In genomic region chr1:202810615-202811295, GRCh38 we compare ENCODE assay signal across 8 cellular contexts. TPM values are rescaled to one million over a fixed set of nuclear protein-coding genes. Genes with fewer than 3 reads are reported as not detected.
DNase-seq lines count a peak whose midpoint lies in the region; ATAC-seq and TF ChIP-seq lines count a peak whose summit lies in the region.

Gene PCAT6, plus strand, starts transcription at chr1:202810954.

- H3K9me3 ChIP-seq in aorta (ENCODE audit: control insufficient read depth, low read length), result no peaks in the 10 kb centered on the region

- DNase-seq in GM13977 (ENCODE audit: low spot score), result peak; percentile 95
- DNase-seq in NCI-H187 treated with DMSO at 0.1 percent for 48 hours (lab: John Stamatoyannopoulos, UW), result peak; percentile 96
- peak; percentile 74 for DNase-seq in T-helper 9 cell
- peak; percentile 88 for DNase-seq in astrocyte of the cerebellum (ENCODE audit: low read depth)
- DNase-seq in hepatic stellate cell (ENCODE audit: low spot score), result peak; percentile 96
- DNase-seq in aorta, result peak; percentile 96

- H3K36me3 ChIP-seq in rectal smooth muscle tissue (ENCODE audit: control insufficient read depth, insufficient read depth, low read length) (no peaks in the 10 kb centered on the region), aorta (ENCODE audit: control insufficient read depth in 1 of 2, insufficient read depth in 2 of 2, low read length in 1 of 2) (no peaks in the 10 kb centered on the region)

- in situ Hi-C loops in GM13977 (cut with MboI; ENCODE audit: low pct_unique_long_range_greater_than_20kb, low sequenced_read_pairs, unreplicated experiment) (no loop called here), astrocyte of the cerebellum (cut with HindIII; ENCODE audit: low sequenced_read_pairs) (no loop called here)

- H3K4me3 ChIP-seq in astrocyte of the cerebellum (ENCODE audit: low read depth, low read length) (peak within 1 kb of the TSS; percentile 79), rectal smooth muscle tissue (ENCODE audit: low read length) (peak within 1 kb of the TSS; percentile 92), aorta (ENCODE audit: low read length in 2 of 2) (peak within 1 kb of the TSS; percentile 62 to 76)

- intact Hi-C loops in aorta (cut with DNase I), result loop anchor here in 1 of 2 donors (2.0 kb wide), 1 partner anchor 78 kb away; the partner anchor contains the start of gene RABIF

- H3K9ac ChIP-seq in rectal smooth muscle tissue (ENCODE audit: low read length), result peak within 1 kb of the TSS; percentile 49

- H3K27ac ChIP-seq in rectal smooth muscle tissue (ENCODE audit: low read depth, low read length) (peak within 1 kb of the TSS; percentile 64), aorta (ENCODE audit: low read depth in 1 of 2, low read length in 2 of 2) (peak within 1 kb of the TSS in 1 of 2 donors; percentile 30)

- ATAC-seq in HG02885 (IDR thresholded peaks at IDR 0.05; ENCODE audit: poor library complexity, unreplicated experiment) (peak; percentile 85), aorta (ENCODE audit: low FRiP score) (peak; percentile 96)

- no peaks in the 10 kb centered on the region for H3K4me1 ChIP-seq in rectal smooth muscle tissue (ENCODE audit: control insufficient read depth, insufficient read depth, low read length)
- peaks cover 0 to 4% of the 10 kb centered on the region in 2 donors for H3K4me1 ChIP-seq in aorta (ENCODE audit: control insufficient read depth in 1 of 2, insufficient read depth in 2 of 2, low read length in 2 of 2)

- TF ChIP-seq CTCF in GM13977 (IDR thresholded peaks at IDR 0.05; ENCODE audit: extremely low read depth, insufficient read depth, missing control alignments) (no peak), astrocyte of the cerebellum (IDR thresholded peaks at IDR 0.05; ENCODE audit: low read depth, low read length, missing control alignments) (no peak)

- 1% methylated on average over 52 to 53 of the region's 53 CpGs for WGBS in aorta, 2 donors

- H3K27me3 ChIP-seq in rectal smooth muscle tissue (ENCODE audit: control insufficient read depth, insufficient read depth, low read length) (no peaks in the 10 kb centered on the region), aorta (ENCODE audit: control insufficient read depth in 1 of 2, insufficient read depth in 2 of 2, low read length in 1 of 2) (no peaks in the 10 kb centered on the region)

RNA-seq across cellular contexts. Expression of gene PCAT6, which starts in this region (rescaled TPM):
- 1 to 10 TPM in 1 of 2 donors, under 1 TPM in 1; 0.49 to 1.7 TPM for total RNA-seq in aorta
- polyA plus RNA-seq in aorta, result 1 to 10 TPM in 1 of 2 donors, not detected in 1; 2.8 TPM
